Comparison of ENCODE assay signal across 8 cellular contexts in the genomic region with DNA sequence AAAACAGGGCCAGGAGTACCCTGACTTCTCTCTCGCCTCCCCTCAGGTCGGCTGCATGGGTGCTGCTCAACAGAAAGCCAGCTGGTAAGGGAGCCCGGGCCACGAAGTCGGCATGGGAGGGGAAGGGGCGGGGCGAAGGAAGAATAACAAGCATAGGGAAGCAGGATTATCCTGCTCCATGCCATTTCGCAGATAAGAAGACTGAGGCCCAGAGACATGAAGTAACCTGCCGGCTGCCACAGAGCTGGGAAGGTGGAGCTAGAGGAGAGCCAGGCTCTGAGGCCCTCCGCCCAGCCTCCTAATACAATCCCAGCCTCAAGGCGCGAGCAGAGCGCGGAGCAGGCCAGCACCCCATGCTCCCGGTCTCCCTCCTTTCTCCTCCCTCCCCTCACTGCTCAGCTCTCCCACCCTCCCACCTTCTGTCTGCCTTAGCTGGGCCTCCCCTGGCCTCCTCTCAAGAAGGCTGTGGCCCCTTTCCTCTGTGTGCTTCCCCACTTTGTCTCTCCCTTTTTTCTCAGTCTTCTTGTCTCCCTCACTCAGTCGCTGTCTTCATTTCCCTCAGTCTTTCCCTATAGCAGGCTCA. TPM values are rescaled to one million over a fixed set of nuclear protein-coding genes. Genes with fewer than 3 reads are reported as not detected.
A peak's percentile ranks its signal among the peaks of the same experiment; 100 is the strongest.
DNase-seq lines count a peak whose midpoint lies in the region; ATAC-seq and TF ChIP-seq lines count a peak whose summit lies in the region.

No MANE protein-coding gene starts in this region.

- H3K9me3 Mint-ChIP-seq in CD4-positive, alpha-beta T cell = no peaks in the 10 kb centered on the region

- CTCF ChIA-PET in CD4-positive, alpha-beta T cell (lab: Charles Lee) = interaction anchor here (1.0 to 2.4 kb wide), 8 partner anchors 9 to 917 kb away, joined by 3 to 23 read pairs (median 5); a partner anchor contains a TSS

- no peak for DNase-seq in CD4-positive, alpha-beta T cell
- DNase-seq in GM23248 = no peak
- DNase-seq in T-helper 17 cell = no peak
- peak in 1 of 2 donors; percentile 50 for DNase-seq in foreskin fibroblast
- DNase-seq in retinal pigment epithelial cell (ENCODE audit: low read depth) = no peak
- DNase-seq in NCI-H2196 (lab: John Stamatoyannopoulos, UW; ENCODE audit: unreplicated experiment) = no peak
- no peak for DNase-seq in C1 segment of cervical spinal cord (lab: John Stamatoyannopoulos, UW)

- H3K27ac ChIP-seq in CD4-positive, alpha-beta T cell (ENCODE audit: low read depth, low read length) = peak overlapping the region; percentile 85
- H3K27ac ChIP-seq in GM23248 = peak overlapping the region; percentile 45

- H3K9me3 ChIP-seq in CD4-positive, alpha-beta T cell (ENCODE audit: control insufficient read depth, low read length) = no peaks in the 10 kb centered on the region
- H3K9me3 ChIP-seq in GM23248 (ENCODE audit: low read depth) = no peaks in the 10 kb centered on the region
- no peaks in the 10 kb centered on the region for H3K9me3 ChIP-seq in T-helper 17 cell (ENCODE audit: control insufficient read depth, low read length, poor library complexity, severe bottlenecking)

- intact Hi-C loops in CD4-positive, alpha-beta T cell (cut with DNase I, micrococcal nuclease) = loop anchor here in 1 of 2 experiments (5.0 kb wide), 1 partner anchor 304 kb away; no protein-coding TSS in a partner anchor

- H3K36me3 Mint-ChIP-seq in CD4-positive, alpha-beta T cell (ENCODE audit: low read depth) = no peaks in the 10 kb centered on the region
- no peaks in the 10 kb centered on the region for H3K36me3 Mint-ChIP-seq in T-helper 17 cell (ENCODE audit: low read depth)

- peak overlapping the region; percentile 59 for H3K4me3 ChIP-seq in GM23248
- H3K4me3 ChIP-seq in foreskin fibroblast (ENCODE audit: low read depth in 1 of 2, low read length in 2 of 2) = peak overlapping the region; percentile 20 to 48
- H3K4me3 ChIP-seq in retinal pigment epithelial cell (ENCODE audit: low read length) = peak overlapping the region; percentile 26

- peak overlapping the region; percentile 55; the same call in 1 of the 2 replicates for H3K9ac ChIP-seq in GM23248

- H3F3A ChIP-seq in GM23248 (ENCODE audit: insufficient read depth) = 0 out of 2 replicates have a peak, but pooled peaks cover 4% of the 10 kb centered on the region

- H2AFZ ChIP-seq in GM23248 = peak overlapping the region; percentile 91

- WGBS in GM23248 (ENCODE audit: low coverage in 1 of 2, low lambda C conversion rate in 2 of 2, missing lambda C conversion rate in 2 of 2), 2 experiments = 6 to 7% methylated on average over 15 to 16 of the region's 16 CpGs

- peaks cover 4% of the 10 kb centered on the region for H3K4me1 ChIP-seq in GM23248 (ENCODE audit: insufficient read depth)

- H3K27me3 ChIP-seq in CD4-positive, alpha-beta T cell (ENCODE audit: control insufficient read depth, insufficient read depth, low read length) = no peaks in the 10 kb centered on the region
- no peaks in the 10 kb centered on the region for H3K27me3 ChIP-seq in GM23248 (replicated peaks; ENCODE audit: insufficient read depth)

- no peak for ATAC-seq in CD4-positive, alpha-beta T cell (ENCODE audit: poor library complexity)
- ATAC-seq in T-helper 17 cell (no peak), HG02938 (IDR thresholded peaks at IDR 0.05; ENCODE audit: unreplicated experiment) (no peak)

- peak overlapping the region; percentile 75 for H3K27ac Mint-ChIP-seq in CD4-positive, alpha-beta T cell
- H3K27ac Mint-ChIP-seq in T-helper 17 cell = peak overlapping the region; percentile 88

- peak overlapping the region; percentile 67 for H3K4me2 ChIP-seq in GM23248 (ENCODE audit: unreplicated experiment)

- H3K4me1 Mint-ChIP-seq in CD4-positive, alpha-beta T cell (ENCODE audit: low read depth) = peaks cover 6% of the 10 kb centered on the region
- peaks cover 5% of the 10 kb centered on the region for H3K4me1 Mint-ChIP-seq in T-helper 17 cell

- POLR2A ChIA-PET in CD4-positive, alpha-beta T cell (lab: Charles Lee) = interaction anchor here (0.6 to 2.7 kb wide), 15 partner anchors 10 to 1903 kb away, joined by 3 to 98 read pairs (median 5); a partner anchor contains a TSS

- no peaks in the 10 kb centered on the region for H3K9me2 ChIP-seq in GM23248 (ENCODE audit: insufficient read depth)

- peak overlapping the region; percentile 44 for H3K4me3 Mint-ChIP-seq in CD4-positive, alpha-beta T cell
- H3K4me3 Mint-ChIP-seq in T-helper 17 cell = peak overlapping the region; percentile 66

- H3K27me3 Mint-ChIP-seq in CD4-positive, alpha-beta T cell = no peaks in the 10 kb centered on the region
- H3K27me3 Mint-ChIP-seq in T-helper 17 cell = no peaks in the 10 kb centered on the region

- H4K20me1 ChIP-seq in GM23248 (ENCODE audit: insufficient read depth) = no peaks in the 10 kb centered on the region

- no peak for TF ChIP-seq CTCF in CD4-positive, alpha-beta T cell (IDR thresholded peaks at IDR 0.05)
- no peak for TF ChIP-seq CTCF in foreskin fibroblast (IDR thresholded peaks at IDR 0.05; ENCODE audit: low read depth, low read length)
- TF ChIP-seq CTCF in retinal pigment epithelial cell (conservative IDR thresholded peaks at IDR 0.05; ENCODE audit: low read depth, low read length) = no peak

- H3K79me2 ChIP-seq in GM23248 (ENCODE audit: insufficient read depth) = no peaks in the 10 kb centered on the region

- in situ Hi-C loops in GM23248 (cut with MboI) = no loop called here

- no peaks in the 10 kb centered on the region for H3K36me3 ChIP-seq in GM23248 (ENCODE audit: low read depth)

RNA-seq across cellular contexts. Expression of a gene that starts 13.2 kb away (rescaled TPM):
- total RNA-seq in CD4-positive, alpha-beta T cell = 100 to 1,000 TPM; 102 to 107 TPM
- total RNA-seq in GM23248 (2014; rRNA removed; shearing (Covaris generic)) = 197 and 243 TPM in 2 replicates
- polyA plus RNA-seq in GM23248 (2016; fragmentation: Nextera tagmentation; extraction: Ambion mirVana) = 332 and 351 TPM in 2 replicates
- total RNA-seq in T-helper 17 cell = 10 to 100 TPM; 87.5 to 90.3 TPM

RNA-seq across cellular contexts. Expression of a gene that starts 25.3 kb away (rescaled TPM):
- total RNA-seq in CD4-positive, alpha-beta T cell = 10 to 100 TPM; 22.0 to 23.9 TPM
- 27.6 and 35.1 TPM in 2 replicates for total RNA-seq in GM23248 (2014; rRNA removed; shearing (Covaris generic))
- 55.1 and 58.3 TPM in 2 replicates for polyA plus RNA-seq in GM23248 (2016; fragmentation: Nextera tagmentation; extraction: Ambion mirVana)
- total RNA-seq in T-helper 17 cell = 10 to 100 TPM; 24.3 to 29.2 TPM
